Comparison of ENCODE assay signal across 35 cellular contexts in genomic region chr12:59046763-59047534, GRCh38.
A peak's percentile ranks its signal among the peaks of the same experiment; 100 is the strongest.
DNase-seq lines count a peak whose midpoint lies in the region; ATAC-seq, FAIRE-seq and TF ChIP-seq lines count a peak whose summit lies in the region.
"Had no signal": no experiment of that assay in that cellular context is flagged by ENCODE, and none has a peak within 500 bp of the region (broad histone marks: within the 10 kb centered on the region; RNA-seq: fewer than 3 reads in every experiment).

No MANE protein-coding gene starts in this region.

- H3K4me2 ChIP-seq in A549: no peak overlapping the region

- H3K9me3 ChIP-seq in A549: no peaks in the 10 kb centered on the region
- H3K9me3 ChIP-seq in mesodermal cell (ENCODE audit: control insufficient read depth, low read length): no peaks in the 10 kb centered on the region
- H3K9me3 ChIP-seq in pancreas: no peaks in the 10 kb centered on the region
- H3K9me3 ChIP-seq: esophagus squamous epithelium, gastrocnemius medialis, MG63, Peyer's patch, SJSA1, testis, uterus had no signal

- FAIRE-seq in A549 (lab: Jason Lieb, UNC) (peak; percentile 67), bronchial epithelial cell (lab: Jason Lieb, UNC) (no peak), pancreas (lab: Jason Lieb, UNC) (no peak)
- FAIRE-seq: K562 had no signal

- WGBS in A549 (ENCODE audit: missing lambda C conversion rate): 63% methylated on average over 2 of the region's 2 CpGs
- no CpG with 5 or more reads among the region's 2 CpGs for WGBS in mesodermal cell (ENCODE audit: insufficient coverage in 2 of 2), 2 experiments
- WGBS in pancreas, 2 donors: 61 to 63% methylated on average over 2 of the region's 2 CpGs

- H3K4me3 ChIP-seq in A549 (no peak overlapping the region), bronchial epithelial cell (ENCODE audit: low read depth, low read length) (no peak overlapping the region), mesodermal cell (ENCODE audit: extremely low read depth, insufficient read depth, low read length, poor library complexity, severe bottlenecking) (no peak overlapping the region), pancreas (no peak overlapping the region)
- H3K4me3 ChIP-seq: esophagus squamous epithelium, gastrocnemius medialis, GM23248, K562, MG63, Peyer's patch, SJSA1, skin epidermis, testis, uterus had no signal

- POLR2A ChIA-PET in A549 (lab: Yijun Ruan, JAX): no interaction called here

- no peaks in the 10 kb centered on the region for H3K36me3 ChIP-seq in bronchial epithelial cell (ENCODE audit: control insufficient read depth, insufficient read depth, low read length)
- H3K36me3 ChIP-seq in mesodermal cell (ENCODE audit: control insufficient read depth, insufficient read depth, low read length): no peaks in the 10 kb centered on the region
- H3K36me3 ChIP-seq in pancreas: no peaks in the 10 kb centered on the region
- H3K36me3 ChIP-seq: esophagus squamous epithelium, gastrocnemius medialis, MG63, Peyer's patch, SJSA1, uterus had no signal

- no peak for TF ChIP-seq RAD21 in A549 (conservative IDR thresholded peaks at IDR 0.05 in 1 of 2, IDR thresholded peaks at IDR 0.05 in 1 of 2)

- H3K27me3 ChIP-seq in bronchial epithelial cell (ENCODE audit: control insufficient read depth, insufficient read depth, low read length) (no peaks in the 10 kb centered on the region), pancreas (peaks cover 0 to 3% (median 0%) of the 10 kb centered on the region in 4 donors)
- H3K27me3 ChIP-seq: esophagus squamous epithelium, gastrocnemius medialis, MG63, Peyer's patch, SJSA1, testis, uterus had no signal

- intact Hi-C loops in pancreas (cut with DNase I): no loop called here

- H3K4me1 ChIP-seq in A549: peaks cover 14% of the 10 kb centered on the region
- peaks cover 14% of the 10 kb centered on the region for H3K4me1 ChIP-seq in mesodermal cell (ENCODE audit: control insufficient read depth, insufficient read depth, low read length, poor library complexity, severe bottlenecking)
- peaks cover 0 to 3% (median 0%) of the 10 kb centered on the region in 3 donors for H3K4me1 ChIP-seq in pancreas
- H3K4me1 ChIP-seq: gastrocnemius medialis, Peyer's patch, testis, uterus had no signal

- H3K27ac ChIP-seq in A549 (no peak overlapping the region), mesodermal cell (ENCODE audit: low read depth, low read length, severe bottlenecking) (peak overlapping the region; percentile 50), pancreas (no peak overlapping the region)
- H3K27ac ChIP-seq: esophagus squamous epithelium, gastrocnemius medialis, GM23248, Peyer's patch, SJSA1, testis, uterus had no signal

- TF ChIP-seq POLR2A in A549 (IDR thresholded peaks at IDR 0.05; ENCODE audit: low read length): no peak

- CTCF ChIA-PET in A549 (lab: Yijun Ruan, JAX): no interaction called here

- TF ChIP-seq CTCF in A549 (IDR thresholded peaks at IDR 0.05) (no peak), bronchial epithelial cell (IDR thresholded peaks at IDR 0.05; ENCODE audit: insufficient read depth, low read length, severe bottlenecking) (no peak), pancreas (IDR thresholded peaks at IDR 0.05) (no peak)

- no peak for ATAC-seq in A549
- no peak for ATAC-seq in pancreas
- ATAC-seq in HG03175 (IDR thresholded peaks at IDR 0.05; ENCODE audit: unreplicated experiment): no peak
- ATAC-seq: activated CD8-positive, alpha-beta memory T cell treated with anti-CD3 and anti-CD28 coated beads, Interleukin-2, amount 10 ng/mL, durations not matched to agents 7 days and 5 days; activated T-cell treated with anti-CD3 and anti-CD28 coated beads, Interleukin-2, amount 50 U/mL, for 4 hours; effector memory CD8-positive, alpha-beta T cell; gastrocnemius medialis; K562; T-cell had no signal

- no peak for DNase-seq in A549 (ENCODE audit: low read depth in 1 of 2, low spot score in 1 of 2)
- DNase-seq in LoVo (ENCODE audit: low spot score): peak; percentile 19
- peak; percentile 92 for DNase-seq in bronchial epithelial cell (ENCODE audit: low read depth)
- no peak for DNase-seq in activated CD4-positive, alpha-beta T cell treated with anti-CD3 and anti-CD28 coated beads for 1 hour
- no peak for DNase-seq in pancreas
- DNase-seq in SIG-M5 (lab: John Stamatoyannopoulos, UW): no peak
- DNase-seq: activated CD4-positive, alpha-beta T cell treated with anti-CD3 and anti-CD28 coated beads, Interleukin-2, amount 50 U/mL, for 4 hours; activated CD4-positive, CD25-positive, alpha-beta regulatory T cell; activated CD8-positive, alpha-beta memory T cell treated with anti-CD3 and anti-CD28 coated beads, Interleukin-2, amount 10 ng/mL, durations not matched to agents 7 days and 5 days; activated gamma-delta T cell treated with Interleukin-2 at 50 U/mL for 16 hours; activated naive CD8-positive, alpha-beta T cell treated with anti-CD3 and anti-CD28 coated beads, Interleukin-2, amount 10 ng/mL, durations not matched to agents 7 days and 5 days; activated T-cell treated with anti-CD3 and anti-CD28 coated beads, Interleukin-2, amount 50 U/mL, for 4 hours; CD4-positive, alpha-beta memory T cell; central memory CD4-positive, alpha-beta T cell; effector memory CD8-positive, alpha-beta T cell; esophagus squamous epithelium; gastrocnemius medialis; GM23248; HFFc6; MG63; NCI-H1417 treated with DMSO at 0.1 percent for 48 hours; NCI-H2029 treated with DMSO at 0.1 percent for 48 hours; NCI-H524 treated with DMSO at 0.1 percent for 48 hours; nephron progenitor cell; Peyer's patch; retina; stimulated activated naive CD4-positive, alpha-beta T cell treated with Interleukin-2 at 50 U/mL for 16 hours; T-cell; testis; uterus had no signal

- no peak for TF ChIP-seq EP300 in A549 (IDR thresholded peaks at IDR 0.05)

TF ChIP-seq in A549, 52 proteins besides CTCF, POLR2A, EP300 and RAD21:
- TF ChIP-seq CHD2 (IDR thresholded peaks at IDR 0.05; ENCODE audit: low read length, partially characterized antibody) (no peak), FOSL2 (IDR thresholded peaks at IDR 0.05) (no peak), FOSL2 (CRISPR knock-in tag; IDR thresholded peaks at IDR 0.05) (no peak), SREBF2 (IDR thresholded peaks at IDR 0.05) (no peak), KDM1A (IDR thresholded peaks at IDR 0.05; ENCODE audit: low read depth) (no peak), NPAS2 (CRISPR knock-in tag; IDR thresholded peaks at IDR 0.05; ENCODE audit: borderline replicate concordance) (no peak), HES2 (IDR thresholded peaks at IDR 0.05) (no peak), ESRRA (IDR thresholded peaks at IDR 0.05; ENCODE audit: borderline replicate concordance, low read length) (no peak)

Comparison
In these comparisons a context has a peak if more than half of its experiments do, and no peak if none do; other contexts are left out.
1. DNase-seq: peak in LoVo (single experiment) and bronchial epithelial cell (single experiment); none in A549 (0 of 2), activated CD4-positive, alpha-beta T cell treated with anti-CD3 and anti-CD28 coated beads for 1 hour (single experiment), pancreas (0 of 6) and SIG-M5 (single experiment).